8 cellular contexts compared by ENCODE assay signal in the genomic region with DNA sequence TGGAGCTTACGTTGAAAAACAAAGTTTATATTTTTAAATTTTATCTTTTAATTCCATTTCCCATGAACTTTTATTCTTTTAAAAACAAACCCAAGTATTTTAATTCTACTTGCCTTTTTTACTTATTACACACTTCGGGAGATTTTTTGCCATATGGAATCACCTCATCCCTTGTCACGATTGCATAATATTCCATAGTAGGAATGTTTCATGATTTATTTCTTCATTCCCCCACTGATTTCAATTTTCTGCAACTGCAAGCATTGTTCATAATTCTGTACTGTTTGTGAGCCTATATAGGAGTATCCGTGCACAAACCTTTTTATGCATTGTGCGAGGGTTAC. TPM values are rescaled to one million over a fixed set of nuclear protein-coding genes. Genes with fewer than 3 reads are reported as not detected.
A peak's percentile ranks its signal among the peaks of the same experiment; 100 is the strongest.
DNase-seq lines count a peak whose midpoint lies in the region; ATAC-seq and TF ChIP-seq lines count a peak whose summit lies in the region.

No MANE protein-coding gene starts in this region.

- peak overlapping the region; percentile 68 for H3K4me3 ChIP-seq in CD8-positive, alpha-beta T cell (ENCODE audit: low read depth, low read length)
- H3K4me3 ChIP-seq in Panc1 (ENCODE audit: low read depth in 2 of 2, low read length in 2 of 2) (peak overlapping the region; percentile 61 to 88), ovary (peak overlapping the region; percentile 78)

- H3K27ac ChIP-seq in CD8-positive, alpha-beta T cell (ENCODE audit: low read depth, low read length), result peak overlapping the region; percentile 88
- H3K27ac ChIP-seq in Panc1 (ENCODE audit: low read length), result peak overlapping the region; percentile 79
- H3K27ac ChIP-seq in epithelial cell of prostate, result peak overlapping the region; percentile 68
- H3K27ac ChIP-seq in ovary, result peak overlapping the region in 1 of 2 donors; percentile 94

- TF ChIP-seq POLR2A in ovary (IDR thresholded peaks at IDR 0.05), result no peak

- intact Hi-C loops in CD8-positive, alpha-beta T cell (cut with DNase I, micrococcal nuclease), result loop anchor here (2.0 to 10.0 kb wide), 11 partner anchors 251 to 1996 kb away; a partner anchor contains a TSS
- intact Hi-C loops in Panc1 (cut with micrococcal nuclease; ENCODE audit: unreplicated experiment) (no loop called here), ovary (cut with DNase I) (no loop called here)

- no peaks in the 10 kb centered on the region for H3K27me3 ChIP-seq in CD8-positive, alpha-beta T cell (ENCODE audit: insufficient read depth, low read length)
- H3K27me3 ChIP-seq in Panc1 (ENCODE audit: control insufficient read depth, insufficient read depth, low read length) (peaks cover 2% of the 10 kb centered on the region; the same call in 1 of the 2 replicates), ovary (no peaks in the 10 kb centered on the region)

- no peak for TF ChIP-seq CTCF in CD8-positive, alpha-beta T cell (IDR thresholded peaks at IDR 0.05)
- no peak for TF ChIP-seq CTCF in Panc1 (IDR thresholded peaks at IDR 0.05)
- TF ChIP-seq CTCF in ovary (IDR thresholded peaks at IDR 0.05), result no peak

- H3K36me3 ChIP-seq in CD8-positive, alpha-beta T cell (ENCODE audit: insufficient read depth, low read length), result no peaks in the 10 kb centered on the region
- H3K36me3 ChIP-seq in Panc1 (ENCODE audit: control insufficient read depth, insufficient read depth, low read length), result no peaks in the 10 kb centered on the region; the same call in 1 of the 2 replicates
- no peaks in the 10 kb centered on the region for H3K36me3 ChIP-seq in ovary

- H3K9me3 Mint-ChIP-seq in CD8-positive, alpha-beta T cell, result peaks cover 2% of the 10 kb centered on the region

- in situ Hi-C loops in Panc1 (cut with HindIII; ENCODE audit: low pct_unique_long_range_greater_than_20kb, low sequenced_read_pairs), result no loop called here

- CTCF ChIA-PET in CD8-positive, alpha-beta T cell (lab: Charles Lee), result no interaction called here
- CTCF ChIA-PET in Panc1 (lab: Charles Lee), result no interaction called here

- peaks cover 14% of the 10 kb centered on the region for H3K4me1 ChIP-seq in CD8-positive, alpha-beta T cell (ENCODE audit: insufficient read depth, low read length)
- H3K4me1 ChIP-seq in Panc1 (ENCODE audit: control insufficient read depth, insufficient read depth, low read length) (peaks cover 11% of the 10 kb centered on the region), ovary (ENCODE audit: insufficient read depth) (peaks cover 4% of the 10 kb centered on the region)

- 27 to 32% (median 32%) methylated on average over 5 of the region's 5 CpGs for WGBS in ovary, 3 donors

- DNase-seq in CD8-positive, alpha-beta T cell, result no peak
- DNase-seq in Panc1 (ENCODE audit: low read depth, low spot score) (no peak), epithelial cell of prostate (ENCODE audit: low read depth, low spot score) (no peak), ovary (no peak), HK-2 (ENCODE audit: unreplicated experiment) (no peak)
- no peak for DNase-seq in stimulated activated CD4-positive, alpha-beta T cell treated with anti-CD3 and anti-CD28 coated beads, Interleukin-4, amount 100 ng/mL, for 4 hours

- no peak for ATAC-seq in CD8-positive, alpha-beta T cell
- ATAC-seq in Panc1, result no peak
- ATAC-seq in GM18511 (IDR thresholded peaks at IDR 0.05; ENCODE audit: unreplicated experiment), result no peak
- no peak for ATAC-seq in esophagus mucosa

- no peak for TF ChIP-seq EP300 in ovary (IDR thresholded peaks at IDR 0.05)

- peaks cover 12% of the 10 kb centered on the region for H3K36me3 Mint-ChIP-seq in CD8-positive, alpha-beta T cell

- no peaks in the 10 kb centered on the region for H3K9me3 ChIP-seq in CD8-positive, alpha-beta T cell (ENCODE audit: low read length)
- H3K9me3 ChIP-seq in Panc1 (ENCODE audit: control insufficient read depth, insufficient read depth, low read depth, low read length), result no peaks in the 10 kb centered on the region
- no peaks in the 10 kb centered on the region for H3K9me3 ChIP-seq in ovary

- peak overlapping the region; percentile 99 for H3K27ac Mint-ChIP-seq in CD8-positive, alpha-beta T cell

- H3K27me3 Mint-ChIP-seq in CD8-positive, alpha-beta T cell (ENCODE audit: low read depth), result no peaks in the 10 kb centered on the region

- peak overlapping the region; percentile 90 for H3K4me3 Mint-ChIP-seq in CD8-positive, alpha-beta T cell

- no TSS peak for BruUV-seq in Panc1 (replicated peaks; lab: Mats Ljungman, UMichigan)

- H3K4me1 Mint-ChIP-seq in CD8-positive, alpha-beta T cell (ENCODE audit: low read depth), result peaks cover 31% of the 10 kb centered on the region

- POLR2A ChIA-PET in CD8-positive, alpha-beta T cell (lab: Charles Lee), result no interaction called here
- POLR2A ChIA-PET in Panc1 (lab: Charles Lee), result no interaction called here

RNA-seq across cellular contexts. Expression of a gene that starts 0.6 kb away (rescaled TPM):
- 100 to 1,000 TPM; 156 to 165 TPM for total RNA-seq in CD8-positive, alpha-beta T cell
- total RNA-seq in Panc1 (2021; ENCODE audit: unreplicated experiment), result 69.5 TPM
- polyA plus RNA-seq in Panc1 (2012; ENCODE audit: insufficient read length), result 28.8 TPM
- 10 to 100 TPM; 73.4 to 99.3 (median 76.6) TPM for total RNA-seq in ovary
- polyA plus RNA-seq in ovary, result 10 to 100 TPM; 34.7 to 45.4 TPM
- 17.5 TPM for total RNA-seq in esophagus mucosa

Comparison
In these comparisons a context has a peak if more than half of its experiments do, and no peak if none do; other contexts are left out.
1. intact Hi-C loops: an anchor here in CD8-positive, alpha-beta T cell (2.0 to 10.0 kb wide); none called in Panc1 and ovary.